18 cellular contexts compared by ENCODE assay signal in genomic region chr16:81861915-81862314, GRCh38.
DNase-seq lines count a peak whose midpoint lies in the region; ATAC-seq and TF ChIP-seq lines count a peak whose summit lies in the region.
"Had no signal": no experiment of that assay in that cellular context is flagged by ENCODE, and none has a peak within 500 bp of the region (broad histone marks: within the 10 kb centered on the region; RNA-seq: fewer than 3 reads in every experiment).

No MANE protein-coding gene starts in this region.

- no peaks in the 10 kb centered on the region for H3K27me3 Mint-ChIP-seq in activated B cell treated with CpG ODN at 0.5 μM for 24 hours
- H3K27me3 Mint-ChIP-seq in stimulated activated memory B cell treated with anti-CD40 and anti-IgM and Interleukin-4, amounts not matched to agents 10 μg/mL and 1 μg/mL and 100 μg/mL, for 72 hours, result no peaks in the 10 kb centered on the region

- peaks cover 81% of the 10 kb centered on the region for H3K36me3 Mint-ChIP-seq in activated B cell treated with CpG ODN at 0.5 μM for 24 hours (ENCODE audit: low read depth)
- peaks cover 62% of the 10 kb centered on the region for H3K36me3 Mint-ChIP-seq in stimulated activated memory B cell treated with anti-CD40 and anti-IgM and Interleukin-4, amounts not matched to agents 10 μg/mL and 1 μg/mL and 100 μg/mL, for 72 hours

- H3K4me3 Mint-ChIP-seq in activated B cell treated with CpG ODN at 0.5 μM for 24 hours, result no peak overlapping the region
- no peak overlapping the region for H3K4me3 Mint-ChIP-seq in stimulated activated memory B cell treated with anti-CD40 and anti-IgM and Interleukin-4, amounts not matched to agents 10 μg/mL and 1 μg/mL and 100 μg/mL, for 72 hours
- H3K4me3 Mint-ChIP-seq: endodermal cell had no signal

- POLR2A ChIA-PET in activated B cell treated with CpG ODN at 0.5 μM for 24 hours (lab: Charles Lee), result interaction anchor here (0.7 to 2.8 kb wide), 4 partner anchors 10 to 122 kb away, joined by 3 to 12 read pairs (median 4); no protein-coding TSS in a partner anchor

- no peak overlapping the region for H3K4me3 ChIP-seq in left lung
- H3K4me3 ChIP-seq: GM23248, PC-9, sigmoid colon had no signal

- H3K9me3 ChIP-seq in left lung, result no peaks in the 10 kb centered on the region
- H3K9me3 ChIP-seq: sigmoid colon had no signal

- CTCF ChIA-PET in activated B cell treated with CpG ODN at 0.5 μM for 24 hours (lab: Charles Lee), result interaction anchor here (0.6 to 1.3 kb wide), 2 partner anchors 20 to 120 kb away, joined by 3 read pairs; no protein-coding TSS in a partner anchor

- no peaks in the 10 kb centered on the region for H3K9me3 Mint-ChIP-seq in activated B cell treated with CpG ODN at 0.5 μM for 24 hours
- no peaks in the 10 kb centered on the region for H3K9me3 Mint-ChIP-seq in stimulated activated memory B cell treated with anti-CD40 and anti-IgM and Interleukin-4, amounts not matched to agents 10 μg/mL and 1 μg/mL and 100 μg/mL, for 72 hours
- H3K9me3 Mint-ChIP-seq: endodermal cell had no signal

- DNase-seq in HT1080 (ENCODE audit: low read depth), result peak; percentile 57
- DNase-seq in activated B cell treated with CpG ODN at 0.5 μM for 24 hours, result no peak
- no peak for DNase-seq in left lung
- no peak for DNase-seq in COR-L47 (lab: John Stamatoyannopoulos, UW)
- no peak for DNase-seq in stimulated activated naive CD4-positive, alpha-beta T cell treated with Interleukin-2 at 50 U/mL for 16 hours (lab: John Stamatoyannopoulos, UW)
- no peak for DNase-seq in NCI-H446 treated with DMSO at 0.1 percent for 48 hours (lab: John Stamatoyannopoulos, UW)
- DNase-seq in EL, result no peak
- DNase-seq: activated CD4-positive, alpha-beta T cell treated with anti-CD3 and anti-CD28 coated beads for 4 hours; endodermal cell; foreskin fibroblast; mesenchymal stem cell; NCI-H2081 treated with DMSO at 0.1 percent for 48 hours; NCI-H526; sigmoid colon; stimulated activated CD4-positive, alpha-beta T cell treated with anti-CD3 and anti-CD28 coated beads, Interleukin-1b, Interleukin-23, amount 100 ng/mL, for 48 hours had no signal

- intact Hi-C loops in activated B cell treated with CpG ODN at 0.5 μM for 24 hours (cut with micrococcal nuclease) (loop anchor here (2.0 to 10.0 kb wide), 2 partner anchors 19 to 857 kb away; partner anchors contain the start of genes CENPN and CMC2), left lung (cut with DNase I) (no loop called here)

- no peaks in the 10 kb centered on the region for H3K36me3 ChIP-seq in left lung
- H3K36me3 ChIP-seq: sigmoid colon had no signal

- H3K4me1 Mint-ChIP-seq in activated B cell treated with CpG ODN at 0.5 μM for 24 hours, result peaks cover 61% of the 10 kb centered on the region
- peaks cover 57% of the 10 kb centered on the region for H3K4me1 Mint-ChIP-seq in stimulated activated memory B cell treated with anti-CD40 and anti-IgM and Interleukin-4, amounts not matched to agents 10 μg/mL and 1 μg/mL and 100 μg/mL, for 72 hours

- TF ChIP-seq CTCF in activated B cell treated with CpG ODN at 0.5 μM for 24 hours (IDR thresholded peaks at IDR 0.05) (no peak), left lung (IDR thresholded peaks at IDR 0.05) (no peak)

- peak overlapping the region; percentile 46 for H3K27ac Mint-ChIP-seq in activated B cell treated with CpG ODN at 0.5 μM for 24 hours
- H3K27ac Mint-ChIP-seq in stimulated activated memory B cell treated with anti-CD40 and anti-IgM and Interleukin-4, amounts not matched to agents 10 μg/mL and 1 μg/mL and 100 μg/mL, for 72 hours, result peak overlapping the region; percentile 63
- H3K27ac Mint-ChIP-seq: endodermal cell had no signal

- H3K27me3 ChIP-seq in left lung, result no peaks in the 10 kb centered on the region

- peaks cover 0 to 15% of the 10 kb centered on the region in 2 donors for H3K4me1 ChIP-seq in left lung
- H3K4me1 ChIP-seq: sigmoid colon had no signal

- peak overlapping the region; percentile 39 to 51 for H3K27ac ChIP-seq in left lung
- H3K27ac ChIP-seq: GM23248, PC-9 had no signal

- ATAC-seq in activated B cell treated with CpG ODN at 0.5 μM for 24 hours (ENCODE audit: low read depth), result no peak
- peak; percentile 41 for ATAC-seq in left lung
- ATAC-seq in stimulated activated memory B cell treated with anti-CD40 and anti-IgM and Interleukin-4, amounts not matched to agents 10 μg/mL and 1 μg/mL and 100 μg/mL, for 72 hours, result no peak
